ENCODE assay signal across 1 cellular context in genomic region chr16:31136287-31136662, GRCh38.
TF ChIP-seq lines count a peak whose summit lies in the region.

No MANE protein-coding gene starts in this region.

TF ChIP-seq in IMR-90, 13 proteins besides CTCF, POLR2A, EP300 and RAD21 (continued from another document):
- TF ChIP-seq NFE2L2 (IDR thresholded peaks at IDR 0.05; ENCODE audit: low read depth, low read length) = no peak
- TF ChIP-seq, protein P1, sequence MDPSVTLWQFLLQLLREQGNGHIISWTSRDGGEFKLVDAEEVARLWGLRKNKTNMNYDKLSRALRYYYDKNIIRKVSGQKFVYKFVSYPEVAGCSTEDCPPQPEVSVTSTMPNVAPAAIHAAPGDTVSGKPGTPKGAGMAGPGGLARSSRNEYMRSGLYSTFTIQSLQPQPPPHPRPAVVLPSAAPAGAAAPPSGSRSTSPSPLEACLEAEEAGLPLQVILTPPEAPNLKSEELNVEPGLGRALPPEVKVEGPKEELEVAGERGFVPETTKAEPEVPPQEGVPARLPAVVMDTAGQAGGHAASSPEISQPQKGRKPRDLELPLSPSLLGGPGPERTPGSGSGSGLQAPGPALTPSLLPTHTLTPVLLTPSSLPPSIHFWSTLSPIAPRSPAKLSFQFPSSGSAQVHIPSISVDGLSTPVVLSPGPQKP (IDR thresholded peaks at IDR 0.05; ENCODE audit: borderline replicate concordance, low read depth, low read length) = no peak
- no peak for TF ChIP-seq RCOR1 (IDR thresholded peaks at IDR 0.05; ENCODE audit: insufficient replicate concordance, low read length)
- no peak for TF ChIP-seq RFX5 (IDR thresholded peaks at IDR 0.05; ENCODE audit: low read depth, low read length)
- TF ChIP-seq, protein P2, sequence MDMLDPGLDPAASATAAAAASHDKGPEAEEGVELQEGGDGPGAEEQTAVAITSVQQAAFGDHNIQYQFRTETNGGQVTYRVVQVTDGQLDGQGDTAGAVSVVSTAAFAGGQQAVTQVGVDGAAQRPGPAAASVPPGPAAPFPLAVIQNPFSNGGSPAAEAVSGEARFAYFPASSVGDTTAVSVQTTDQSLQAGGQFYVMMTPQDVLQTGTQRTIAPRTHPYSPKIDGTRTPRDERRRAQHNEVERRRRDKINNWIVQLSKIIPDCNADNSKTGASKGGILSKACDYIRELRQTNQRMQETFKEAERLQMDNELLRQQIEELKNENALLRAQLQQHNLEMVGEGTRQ (IDR thresholded peaks at IDR 0.05; ENCODE audit: low read depth, low read length) = no peak
- no peak for TF ChIP-seq MAZ (IDR thresholded peaks at IDR 0.05; ENCODE audit: borderline replicate concordance, low read depth, low read length)
- TF ChIP-seq BHLHE40 (IDR thresholded peaks at IDR 0.05; ENCODE audit: low read depth, low read length) = no peak
- no peak for TF ChIP-seq MAFK (IDR thresholded peaks at IDR 0.05; ENCODE audit: low read depth, low read length)
- TF ChIP-seq SMC3 (IDR thresholded peaks at IDR 0.05; ENCODE audit: low read depth, low read length) = no peak
- TF ChIP-seq FOS (IDR thresholded peaks at IDR 0.05; ENCODE audit: low read depth, low read length) = no peak
